Comparison of ENCODE assay signal across 23 cellular contexts in genomic region chr9:127457191-127457878, GRCh38. TPM values are rescaled to one million over a fixed set of nuclear protein-coding genes. Genes with fewer than 3 reads are reported as not detected.
DNase-seq lines count a peak whose midpoint lies in the region; TF ChIP-seq lines count a peak whose summit lies in the region.
"Had no signal": no experiment of that assay in that cellular context is flagged by ENCODE, and none has a peak within 500 bp of the region (broad histone marks: within the 10 kb centered on the region; RNA-seq: fewer than 3 reads in every experiment).

No MANE protein-coding gene starts in this region.

- no peak overlapping the region for H4K91ac ChIP-seq in H9 (ENCODE audit: insufficient read length, low read depth, low read length)

- H3K9me3 ChIP-seq in H9 (ENCODE audit: control insufficient read depth, low read depth, low read length), result no peaks in the 10 kb centered on the region
- H3K9me3 ChIP-seq: A549, SK-N-SH had no signal

- no peaks in the 10 kb centered on the region for H3K9me3 Mint-ChIP-seq in H9
- no peaks in the 10 kb centered on the region for H3K9me3 Mint-ChIP-seq in progenitor cell of endocrine pancreas (ENCODE audit: low read depth)
- peaks cover 8% of the 10 kb centered on the region for H3K9me3 Mint-ChIP-seq in glutamatergic neuron (ENCODE audit: unreplicated experiment)
- H3K9me3 Mint-ChIP-seq in activated T-helper 2 cell treated with anti-CD3 and anti-CD28 coated beads, Interferon-gamma antibody, Interleukin-2, Interleukin-4, amounts not matched to agents 10 μg/mL and 5 μg/mL and 100 μg/mL, durations not matched to agents 14 hours and 24 hours and 36 hours, result no peaks in the 10 kb centered on the region
- no peaks in the 10 kb centered on the region for H3K9me3 Mint-ChIP-seq in activated T-helper 1 cell treated with anti-CD3 and anti-CD28 coated beads, Interleukin-12 subunit alpha, Interleukin-12 subunit beta, Interleukin-2, Interleukin-4 antibody, amounts not matched to agents 30 ng/mL and 10 ng/mL and 1 ng/mL, durations not matched to agents 14 hours and 24 hours and 36 hours
- H3K9me3 Mint-ChIP-seq: CD4-positive, alpha-beta T cell had no signal

- no peaks in the 10 kb centered on the region for H4K20me1 ChIP-seq in H9 (ENCODE audit: control insufficient read depth, insufficient read depth, insufficient read length)

- H3K27ac Mint-ChIP-seq in H9, result peak overlapping the region; percentile 14 to 66 (median 16); a peak in 2 of 7 replicates
- H3K27ac Mint-ChIP-seq in progenitor cell of endocrine pancreas, result peak overlapping the region; percentile 45
- H3K27ac Mint-ChIP-seq in glutamatergic neuron (ENCODE audit: unreplicated experiment), result no peak overlapping the region
- H3K27ac Mint-ChIP-seq in activated T-helper 2 cell treated with anti-CD3 and anti-CD28 coated beads, Interferon-gamma antibody, Interleukin-2, Interleukin-4, amounts not matched to agents 10 μg/mL and 5 μg/mL and 100 μg/mL, durations not matched to agents 14 hours and 24 hours and 36 hours, result no peak overlapping the region
- no peak overlapping the region for H3K27ac Mint-ChIP-seq in activated T-helper 1 cell treated with anti-CD3 and anti-CD28 coated beads, Interleukin-12 subunit alpha, Interleukin-12 subunit beta, Interleukin-2, Interleukin-4 antibody, amounts not matched to agents 30 ng/mL and 10 ng/mL and 1 ng/mL, durations not matched to agents 14 hours and 24 hours and 36 hours
- H3K27ac Mint-ChIP-seq: CD4-positive, alpha-beta T cell had no signal

- H3K4me1 Mint-ChIP-seq in H9 (peaks cover 7% of the 10 kb centered on the region in 2 experiments), progenitor cell of endocrine pancreas (ENCODE audit: low read depth) (peaks cover under 1% of the 10 kb centered on the region), glutamatergic neuron (ENCODE audit: low read depth, unreplicated experiment) (no peaks in the 10 kb centered on the region)
- peaks cover 5% of the 10 kb centered on the region for H3K4me1 Mint-ChIP-seq in activated T-helper 2 cell treated with anti-CD3 and anti-CD28 coated beads, Interferon-gamma antibody, Interleukin-2, Interleukin-4, amounts not matched to agents 10 μg/mL and 5 μg/mL and 100 μg/mL, durations not matched to agents 14 hours and 24 hours and 36 hours (ENCODE audit: low read depth)
- peaks cover 10% of the 10 kb centered on the region for H3K4me1 Mint-ChIP-seq in activated T-helper 1 cell treated with anti-CD3 and anti-CD28 coated beads, Interleukin-12 subunit alpha, Interleukin-12 subunit beta, Interleukin-2, Interleukin-4 antibody, amounts not matched to agents 30 ng/mL and 10 ng/mL and 1 ng/mL, durations not matched to agents 14 hours and 24 hours and 36 hours (ENCODE audit: low read depth)

- no peak overlapping the region for H4K8ac ChIP-seq in H9 (replicated peaks; ENCODE audit: insufficient read length, low read depth, low read length)

- H3K23ac ChIP-seq in H9 (ENCODE audit: insufficient read length, low read depth, low read length), result no peak overlapping the region

- no peak overlapping the region for H3K14ac ChIP-seq in H9 (ENCODE audit: insufficient read depth, low read length)

- no peak overlapping the region for H3K4ac ChIP-seq in H9 (ENCODE audit: low read depth, low read length)

- intact Hi-C loops in activated T-helper 2 cell treated with anti-CD3 and anti-CD28 coated beads, Interferon-gamma antibody, Interleukin-2, Interleukin-4, amounts not matched to agents 10 μg/mL and 5 μg/mL and 100 μg/mL, durations not matched to agents 14 hours and 24 hours and 36 hours (cut with micrococcal nuclease), result no loop called here
- intact Hi-C loops in activated T-helper 1 cell treated with anti-CD3 and anti-CD28 coated beads, Interleukin-12 subunit alpha, Interleukin-12 subunit beta, Interleukin-2, Interleukin-4 antibody, amounts not matched to agents 30 ng/mL and 10 ng/mL and 1 ng/mL, durations not matched to agents 14 hours and 24 hours and 36 hours (cut with micrococcal nuclease), result loop anchor here (10.0 kb wide), 3 partner anchors 173 to 513 kb away; no protein-coding TSS in a partner anchor

- no CpG with 5 or more reads among the region's 17 CpGs for WGBS in H9 (ENCODE audit: extremely low coverage, insufficient read length, low lambda C conversion rate)

- no peak overlapping the region for H3K18ac ChIP-seq in H9 (ENCODE audit: insufficient read length, low read depth, low read length)

- H2BK120ac ChIP-seq in H9 (ENCODE audit: low read depth, low read length, poor library complexity, severe bottlenecking), result no peak overlapping the region

- H3K27ac ChIP-seq in H9 (ENCODE audit: insufficient read length, low read depth, low read length) (no peak overlapping the region), RWPE1 (peak overlapping the region; percentile 44)
- H3K27ac ChIP-seq: A549 had no signal

- H2BK15ac ChIP-seq in H9 (ENCODE audit: low read depth, low read length), result no peak overlapping the region

- H3K79me1 ChIP-seq in H9 (ENCODE audit: insufficient read depth, low read depth, low read length, poor library complexity, severe bottlenecking), result peaks cover 2% of the 10 kb centered on the region

- no peak overlapping the region for H2BK5ac ChIP-seq in H9 (ENCODE audit: insufficient read length, low read length)

- no peak overlapping the region for H4K5ac ChIP-seq in H9 (ENCODE audit: insufficient read length, low read depth, low read length)

- POLR2A ChIA-PET in RWPE1 (lab: Yijun Ruan, JAX; ENCODE audit: low non-redundant PET), result no interaction called here

- no peaks in the 10 kb centered on the region for H3K79me2 ChIP-seq in H9 (ENCODE audit: insufficient read depth, low read length)

- peaks cover 2% of the 10 kb centered on the region for H3K23me2 ChIP-seq in H9 (ENCODE audit: insufficient read length, low read depth, low read length, poor library complexity, severe bottlenecking)

- no peak overlapping the region for H2AK5ac ChIP-seq in H9 (ENCODE audit: insufficient read length, low read length)

- CTCF ChIA-PET in RWPE1 (lab: Yijun Ruan, JAX), result interaction anchor here (0.7 kb wide), 1 partner anchor 17 kb away, joined by 4 read pairs; no protein-coding TSS in a partner anchor

- H2AFZ ChIP-seq in H9 (ENCODE audit: low read length), result no peak overlapping the region

- no peaks in the 10 kb centered on the region for H3K27me3 ChIP-seq in H9 (ENCODE audit: insufficient read depth, low read length)

- TF ChIP-seq CTCF in H9 (conservative IDR thresholded peaks at IDR 0.05) (no peak), RWPE1 (conservative IDR thresholded peaks at IDR 0.05; ENCODE audit: low read depth) (no peak), progenitor cell of endocrine pancreas (IDR thresholded peaks at IDR 0.05; ENCODE audit: unreplicated experiment) (no peak), glutamatergic neuron (IDR thresholded peaks at IDR 0.05; ENCODE audit: partially characterized antibody, unreplicated experiment) (no peak)

- H3K9ac ChIP-seq in H9 (ENCODE audit: extremely low read depth, insufficient read length, low read length), result no peak overlapping the region
- H3K9ac ChIP-seq: SK-N-SH had no signal

- no peak overlapping the region for H3T11ph ChIP-seq in H9 (ENCODE audit: low read length)

- peak; percentile 76 for DNase-seq in H9
- DNase-seq in RWPE1 (ENCODE audit: low spot score), result no peak
- DNase-seq in iPS-NIHi7 (ENCODE audit: extremely low spot score), result peak; percentile 58
- no peak for DNase-seq in progenitor cell of endocrine pancreas (ENCODE audit: low spot score, unreplicated experiment)
- DNase-seq in glutamatergic neuron, result no peak
- no peak for DNase-seq in NCI-H187 (lab: John Stamatoyannopoulos, UW)
- no peak for DNase-seq in activated T-helper 2 cell treated with anti-CD3 and anti-CD28 coated beads, Interferon-gamma antibody, Interleukin-2, Interleukin-4, amounts not matched to agents 10 μg/mL and 5 μg/mL and 100 μg/mL, durations not matched to agents 14 hours and 24 hours and 36 hours (ENCODE audit: low spot score)
- no peak for DNase-seq in activated T-helper 1 cell treated with anti-CD3 and anti-CD28 coated beads, Interleukin-12 subunit alpha, Interleukin-12 subunit beta, Interleukin-2, Interleukin-4 antibody, amounts not matched to agents 30 ng/mL and 10 ng/mL and 1 ng/mL, durations not matched to agents 14 hours and 24 hours and 36 hours (ENCODE audit: low spot score)
- DNase-seq: Calu3; CD4-positive, alpha-beta T cell; DMS53; EL; Kasumi-1; MM.1S; NCI-H1092 treated with DMSO at 0.1 percent for 48 hours; NCI-H146; NCI-H2081; NCI-H2171 treated with DMSO at 0.1 percent for 48 hours; NCI-H446; NCI-H526 treated with DMSO at 0.1 percent for 48 hours; SHP77 treated with DMSO at 0.1 percent for 48 hours; SK-N-SH had no signal

- H3K4me1 ChIP-seq in H9 (ENCODE audit: insufficient read depth, low read length), result peaks cover 3% of the 10 kb centered on the region

- no peaks in the 10 kb centered on the region for H3K27me3 Mint-ChIP-seq in H9 (ENCODE audit: low read depth)
- H3K27me3 Mint-ChIP-seq in progenitor cell of endocrine pancreas, result no peaks in the 10 kb centered on the region
- peaks cover 8% of the 10 kb centered on the region for H3K27me3 Mint-ChIP-seq in glutamatergic neuron (ENCODE audit: unreplicated experiment)
- H3K27me3 Mint-ChIP-seq in activated T-helper 2 cell treated with anti-CD3 and anti-CD28 coated beads, Interferon-gamma antibody, Interleukin-2, Interleukin-4, amounts not matched to agents 10 μg/mL and 5 μg/mL and 100 μg/mL, durations not matched to agents 14 hours and 24 hours and 36 hours (ENCODE audit: low read depth), result no peaks in the 10 kb centered on the region
- H3K27me3 Mint-ChIP-seq in activated T-helper 1 cell treated with anti-CD3 and anti-CD28 coated beads, Interleukin-12 subunit alpha, Interleukin-12 subunit beta, Interleukin-2, Interleukin-4 antibody, amounts not matched to agents 30 ng/mL and 10 ng/mL and 1 ng/mL, durations not matched to agents 14 hours and 24 hours and 36 hours (ENCODE audit: insufficient read depth), result no peaks in the 10 kb centered on the region
- H3K27me3 Mint-ChIP-seq: CD4-positive, alpha-beta T cell had no signal

- H3K56ac ChIP-seq in H9 (ENCODE audit: insufficient read length, low read depth, low read length), result no peak overlapping the region

- H2BK12ac ChIP-seq in H9 (ENCODE audit: insufficient read length, low read depth, low read length), result no peak overlapping the region

- no peak overlapping the region for H2BK20ac ChIP-seq in H9 (ENCODE audit: low read depth, low read length, poor library complexity, severe bottlenecking)

- H3K4me3 Mint-ChIP-seq in H9, result no peak overlapping the region
- no peak overlapping the region for H3K4me3 Mint-ChIP-seq in progenitor cell of endocrine pancreas (ENCODE audit: low read depth)
- no peak overlapping the region for H3K4me3 Mint-ChIP-seq in glutamatergic neuron (ENCODE audit: unreplicated experiment)
- H3K4me3 Mint-ChIP-seq in activated T-helper 2 cell treated with anti-CD3 and anti-CD28 coated beads, Interferon-gamma antibody, Interleukin-2, Interleukin-4, amounts not matched to agents 10 μg/mL and 5 μg/mL and 100 μg/mL, durations not matched to agents 14 hours and 24 hours and 36 hours (ENCODE audit: low read depth), result no peak overlapping the region
- no peak overlapping the region for H3K4me3 Mint-ChIP-seq in activated T-helper 1 cell treated with anti-CD3 and anti-CD28 coated beads, Interleukin-12 subunit alpha, Interleukin-12 subunit beta, Interleukin-2, Interleukin-4 antibody, amounts not matched to agents 30 ng/mL and 10 ng/mL and 1 ng/mL, durations not matched to agents 14 hours and 24 hours and 36 hours
- H3K4me3 Mint-ChIP-seq: CD4-positive, alpha-beta T cell had no signal

- no peak overlapping the region for H3K4me2 ChIP-seq in H9 (ENCODE audit: insufficient read depth, insufficient read length, low read length)
- H3K4me2 ChIP-seq: A549, SK-N-SH had no signal

- H3K36me3 Mint-ChIP-seq in H9 (ENCODE audit: insufficient read depth in 1 of 3, low read depth in 3 of 3) (peaks cover 21 to 49% (median 42%) of the 10 kb centered on the region in 3 experiments; a peak in 6 of 7 replicates), progenitor cell of endocrine pancreas (ENCODE audit: insufficient read depth) (peaks cover 8% of the 10 kb centered on the region), glutamatergic neuron (ENCODE audit: unreplicated experiment) (peaks cover 9% of the 10 kb centered on the region)
- peaks cover 32% of the 10 kb centered on the region for H3K36me3 Mint-ChIP-seq in activated T-helper 2 cell treated with anti-CD3 and anti-CD28 coated beads, Interferon-gamma antibody, Interleukin-2, Interleukin-4, amounts not matched to agents 10 μg/mL and 5 μg/mL and 100 μg/mL, durations not matched to agents 14 hours and 24 hours and 36 hours (ENCODE audit: low read depth)
- H3K36me3 Mint-ChIP-seq in activated T-helper 1 cell treated with anti-CD3 and anti-CD28 coated beads, Interleukin-12 subunit alpha, Interleukin-12 subunit beta, Interleukin-2, Interleukin-4 antibody, amounts not matched to agents 30 ng/mL and 10 ng/mL and 1 ng/mL, durations not matched to agents 14 hours and 24 hours and 36 hours (ENCODE audit: low read depth), result peaks cover 19% of the 10 kb centered on the region

RNA-seq across cellular contexts. Expression of gene LRSAM1, which starts 6.0 kb away (rescaled TPM):
- 15.0 and 16.2 TPM in 2 replicates for total RNA-seq in H9 (2021)
- 28.5 TPM in 2 replicates for total RNA-seq in progenitor cell of endocrine pancreas
- 38.0 TPM for total RNA-seq in glutamatergic neuron (ENCODE audit: unreplicated experiment)
- 26.4 and 26.6 TPM in 2 replicates for total RNA-seq in activated T-helper 2 cell treated with anti-CD3 and anti-CD28 coated beads, Interferon-gamma antibody, Interleukin-2, Interleukin-4, amounts not matched to agents 10 μg/mL and 5 μg/mL and 100 μg/mL, durations not matched to agents 14 hours and 24 hours and 36 hours
- 23.8 and 25.8 TPM in 2 replicates for total RNA-seq in activated T-helper 1 cell treated with anti-CD3 and anti-CD28 coated beads, Interleukin-12 subunit alpha, Interleukin-12 subunit beta, Interleukin-2, Interleukin-4 antibody, amounts not matched to agents 30 ng/mL and 10 ng/mL and 1 ng/mL, durations not matched to agents 14 hours and 24 hours and 36 hours

RNA-seq across cellular contexts. Expression of gene RPL12, which starts 6.1 kb away (rescaled TPM):
- total RNA-seq in H9 (2021) (1,710 and 1,711 TPM in 2 replicates), progenitor cell of endocrine pancreas (1,044 and 1,067 TPM in 2 replicates), glutamatergic neuron (ENCODE audit: unreplicated experiment) (475 TPM)
- total RNA-seq in activated T-helper 2 cell treated with anti-CD3 and anti-CD28 coated beads, Interferon-gamma antibody, Interleukin-2, Interleukin-4, amounts not matched to agents 10 μg/mL and 5 μg/mL and 100 μg/mL, durations not matched to agents 14 hours and 24 hours and 36 hours, result 1,311 and 1,325 TPM in 2 replicates
- 1,157 and 1,162 TPM in 2 replicates for total RNA-seq in activated T-helper 1 cell treated with anti-CD3 and anti-CD28 coated beads, Interleukin-12 subunit alpha, Interleukin-12 subunit beta, Interleukin-2, Interleukin-4 antibody, amounts not matched to agents 30 ng/mL and 10 ng/mL and 1 ng/mL, durations not matched to agents 14 hours and 24 hours and 36 hours

RNA-seq across cellular contexts. Expression of gene ZNF79, which starts 33.2 kb away (rescaled TPM):
- 11.5 TPM in 2 replicates for total RNA-seq in H9 (2021)
- total RNA-seq in progenitor cell of endocrine pancreas, result 12.4 and 12.7 TPM in 2 replicates
- total RNA-seq in glutamatergic neuron (ENCODE audit: unreplicated experiment), result 10.0 TPM
- total RNA-seq in activated T-helper 2 cell treated with anti-CD3 and anti-CD28 coated beads, Interferon-gamma antibody, Interleukin-2, Interleukin-4, amounts not matched to agents 10 μg/mL and 5 μg/mL and 100 μg/mL, durations not matched to agents 14 hours and 24 hours and 36 hours, result 11.9 and 14.4 TPM in 2 replicates
- total RNA-seq in activated T-helper 1 cell treated with anti-CD3 and anti-CD28 coated beads, Interleukin-12 subunit alpha, Interleukin-12 subunit beta, Interleukin-2, Interleukin-4 antibody, amounts not matched to agents 30 ng/mL and 10 ng/mL and 1 ng/mL, durations not matched to agents 14 hours and 24 hours and 36 hours, result 21.7 and 23.1 TPM in 2 replicates

Comparison
In these comparisons a context has a peak if more than half of its experiments do, and no peak if none do; other contexts are left out.
1. DNase-seq: peak in H9 (single experiment) and iPS-NIHi7 (single experiment); none in RWPE1 (single experiment), progenitor cell of endocrine pancreas (single experiment), glutamatergic neuron (single experiment), NCI-H187 (0 of 2), activated T-helper 2 cell treated with anti-CD3 and anti-CD28 coated beads, Interferon-gamma antibody, Interleukin-2, Interleukin-4, amounts not matched to agents 10 μg/mL and 5 μg/mL and 100 μg/mL, durations not matched to agents 14 hours and 24 hours and 36 hours (single experiment) and activated T-helper 1 cell treated with anti-CD3 and anti-CD28 coated beads, Interleukin-12 subunit alpha, Interleukin-12 subunit beta, Interleukin-2, Interleukin-4 antibody, amounts not matched to agents 30 ng/mL and 10 ng/mL and 1 ng/mL, durations not matched to agents 14 hours and 24 hours and 36 hours (single experiment).
2. H3K27ac Mint-ChIP-seq: peak in H9 (3 of 3) and progenitor cell of endocrine pancreas (single experiment); none in glutamatergic neuron (single experiment), activated T-helper 2 cell treated with anti-CD3 and anti-CD28 coated beads, Interferon-gamma antibody, Interleukin-2, Interleukin-4, amounts not matched to agents 10 μg/mL and 5 μg/mL and 100 μg/mL, durations not matched to agents 14 hours and 24 hours and 36 hours (single experiment) and activated T-helper 1 cell treated with anti-CD3 and anti-CD28 coated beads, Interleukin-12 subunit alpha, Interleukin-12 subunit beta, Interleukin-2, Interleukin-4 antibody, amounts not matched to agents 30 ng/mL and 10 ng/mL and 1 ng/mL, durations not matched to agents 14 hours and 24 hours and 36 hours (single experiment).